1 cellular context compared by ENCODE assay signal in the genomic region with DNA sequence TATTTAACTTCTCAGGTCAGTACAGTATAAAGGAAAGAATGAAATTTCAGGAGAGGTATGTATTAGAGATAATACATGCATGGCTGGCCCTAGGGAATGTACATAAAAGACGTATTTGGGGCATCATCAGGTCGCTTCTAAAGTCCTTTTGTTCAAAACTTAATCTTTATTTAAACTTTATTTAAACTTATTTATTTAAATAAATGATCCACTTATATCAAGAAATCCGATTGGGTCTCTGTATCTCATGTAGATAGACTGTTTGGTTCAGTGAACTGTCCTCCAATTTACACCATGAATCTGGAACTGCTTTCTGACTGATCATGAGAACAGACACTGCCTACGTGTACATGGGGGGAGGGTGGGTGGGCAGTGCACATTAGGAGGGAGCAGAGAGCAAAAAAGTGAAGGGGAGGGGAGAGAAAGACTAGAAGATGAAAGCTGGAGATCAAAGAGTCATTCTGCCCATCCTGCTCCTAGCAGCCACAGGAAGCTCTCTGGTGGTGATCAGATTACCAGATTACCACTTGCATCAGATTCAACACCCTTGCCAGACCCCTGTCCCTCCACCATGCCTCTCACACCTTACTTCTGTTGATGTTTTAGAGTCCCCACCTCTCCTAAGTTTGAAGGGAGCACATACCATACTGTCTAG.
TF ChIP-seq lines count a peak whose summit lies in the region.

No MANE protein-coding gene starts in this region.

TF ChIP-seq in HepG2, 621 proteins besides CTCF, POLR2A, EP300 and RAD21 (continued from another document):
- TF ChIP-seq, protein P1, sequence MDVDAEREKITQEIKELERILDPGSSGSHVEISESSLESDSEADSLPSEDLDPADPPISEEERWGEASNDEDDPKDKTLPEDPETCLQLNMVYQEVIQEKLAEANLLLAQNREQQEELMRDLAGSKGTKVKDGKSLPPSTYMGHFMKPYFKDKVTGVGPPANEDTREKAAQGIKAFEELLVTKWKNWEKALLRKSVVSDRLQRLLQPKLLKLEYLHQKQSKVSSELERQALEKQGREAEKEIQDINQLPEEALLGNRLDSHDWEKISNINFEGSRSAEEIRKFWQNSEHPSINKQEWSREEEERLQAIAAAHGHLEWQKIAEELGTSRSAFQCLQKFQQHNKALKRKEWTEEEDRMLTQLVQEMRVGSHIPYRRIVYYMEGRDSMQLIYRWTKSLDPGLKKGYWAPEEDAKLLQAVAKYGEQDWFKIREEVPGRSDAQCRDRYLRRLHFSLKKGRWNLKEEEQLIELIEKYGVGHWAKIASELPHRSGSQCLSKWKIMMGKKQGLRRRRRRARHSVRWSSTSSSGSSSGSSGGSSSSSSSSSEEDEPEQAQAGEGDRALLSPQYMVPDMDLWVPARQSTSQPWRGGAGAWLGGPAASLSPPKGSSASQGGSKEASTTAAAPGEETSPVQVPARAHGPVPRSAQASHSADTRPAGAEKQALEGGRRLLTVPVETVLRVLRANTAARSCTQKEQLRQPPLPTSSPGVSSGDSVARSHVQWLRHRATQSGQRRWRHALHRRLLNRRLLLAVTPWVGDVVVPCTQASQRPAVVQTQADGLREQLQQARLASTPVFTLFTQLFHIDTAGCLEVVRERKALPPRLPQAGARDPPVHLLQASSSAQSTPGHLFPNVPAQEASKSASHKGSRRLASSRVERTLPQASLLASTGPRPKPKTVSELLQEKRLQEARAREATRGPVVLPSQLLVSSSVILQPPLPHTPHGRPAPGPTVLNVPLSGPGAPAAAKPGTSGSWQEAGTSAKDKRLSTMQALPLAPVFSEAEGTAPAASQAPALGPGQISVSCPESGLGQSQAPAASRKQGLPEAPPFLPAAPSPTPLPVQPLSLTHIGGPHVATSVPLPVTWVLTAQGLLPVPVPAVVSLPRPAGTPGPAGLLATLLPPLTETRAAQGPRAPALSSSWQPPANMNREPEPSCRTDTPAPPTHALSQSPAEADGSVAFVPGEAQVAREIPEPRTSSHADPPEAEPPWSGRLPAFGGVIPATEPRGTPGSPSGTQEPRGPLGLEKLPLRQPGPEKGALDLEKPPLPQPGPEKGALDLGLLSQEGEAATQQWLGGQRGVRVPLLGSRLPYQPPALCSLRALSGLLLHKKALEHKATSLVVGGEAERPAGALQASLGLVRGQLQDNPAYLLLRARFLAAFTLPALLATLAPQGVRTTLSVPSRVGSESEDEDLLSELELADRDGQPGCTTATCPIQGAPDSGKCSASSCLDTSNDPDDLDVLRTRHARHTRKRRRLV (CRISPR knock-in tag; IDR thresholded peaks at IDR 0.05) = no peak
- TF ChIP-seq FOXJ3 (CRISPR knock-in tag; IDR thresholded peaks at IDR 0.05; ENCODE audit: borderline replicate concordance) (no peak), IRF2 (CRISPR knock-in tag; IDR thresholded peaks at IDR 0.05) (peak; percentile 82), TEAD3 (CRISPR knock-in tag; optimal IDR thresholded peaks at IDR 0.05; ENCODE audit: borderline replicate concordance) (peak; percentile 80), ZNF672 (CRISPR knock-in tag; IDR thresholded peaks at IDR 0.05) (no peak), PCBP2 (optimal IDR thresholded peaks at IDR 0.05; ENCODE audit: low read depth, low read length, poor library complexity, severe bottlenecking) (no peak), SYNCRIP (IDR thresholded peaks at IDR 0.05; ENCODE audit: insufficient read depth, low read depth, low read length) (no peak), ETV6 (CRISPR knock-in tag; conservative IDR thresholded peaks at IDR 0.05) (no peak), PBX2 (CRISPR knock-in tag; IDR thresholded peaks at IDR 0.05) (no peak), ZNF496 (CRISPR knock-in tag; IDR thresholded peaks at IDR 0.05; ENCODE audit: insufficient replicate concordance) (no peak), ZNF800 (CRISPR knock-in tag; IDR thresholded peaks at IDR 0.05) (no peak), MBNL3 (CRISPR knock-in tag; conservative IDR thresholded peaks at IDR 0.05) (no peak), RARA (CRISPR knock-in tag; IDR thresholded peaks at IDR 0.05) (peak; percentile 76), REXO4 (CRISPR knock-in tag; IDR thresholded peaks at IDR 0.05; ENCODE audit: borderline replicate concordance) (no peak), ZBTB8A (CRISPR knock-in tag; IDR thresholded peaks at IDR 0.05; ENCODE audit: borderline replicate concordance, low read depth) (no peak), ZNF331 (CRISPR knock-in tag; IDR thresholded peaks at IDR 0.05) (peak; percentile 53; the same call in 1 of the 2 replicates), GFI1 (CRISPR knock-in tag; IDR thresholded peaks at IDR 0.05; ENCODE audit: borderline replicate concordance) (0 out of 2 replicates have a peak, but pooled peaks have one; percentile 72), AKAP8 (CRISPR knock-in tag; IDR thresholded peaks at IDR 0.05) (no peak), BCL6 (CRISPR knock-in tag; IDR thresholded peaks at IDR 0.05) (peak; percentile 59; the same call in 1 of the 2 replicates), TAF1 (CRISPR knock-in tag; IDR thresholded peaks at IDR 0.05) (no peak), IKZF4 (CRISPR knock-in tag; IDR thresholded peaks at IDR 0.05; ENCODE audit: borderline replicate concordance, low read depth, not compliant biosample characterization) (no peak), FOXA3 (CRISPR knock-in tag; IDR thresholded peaks at IDR 0.05) (peak; percentile 85), NR1H2 (CRISPR knock-in tag; IDR thresholded peaks at IDR 0.05; ENCODE audit: borderline replicate concordance, low read depth) (no peak), HOXA5 (CRISPR knock-in tag; IDR thresholded peaks at IDR 0.05) (no peak)
- TF ChIP-seq, protein P2, sequence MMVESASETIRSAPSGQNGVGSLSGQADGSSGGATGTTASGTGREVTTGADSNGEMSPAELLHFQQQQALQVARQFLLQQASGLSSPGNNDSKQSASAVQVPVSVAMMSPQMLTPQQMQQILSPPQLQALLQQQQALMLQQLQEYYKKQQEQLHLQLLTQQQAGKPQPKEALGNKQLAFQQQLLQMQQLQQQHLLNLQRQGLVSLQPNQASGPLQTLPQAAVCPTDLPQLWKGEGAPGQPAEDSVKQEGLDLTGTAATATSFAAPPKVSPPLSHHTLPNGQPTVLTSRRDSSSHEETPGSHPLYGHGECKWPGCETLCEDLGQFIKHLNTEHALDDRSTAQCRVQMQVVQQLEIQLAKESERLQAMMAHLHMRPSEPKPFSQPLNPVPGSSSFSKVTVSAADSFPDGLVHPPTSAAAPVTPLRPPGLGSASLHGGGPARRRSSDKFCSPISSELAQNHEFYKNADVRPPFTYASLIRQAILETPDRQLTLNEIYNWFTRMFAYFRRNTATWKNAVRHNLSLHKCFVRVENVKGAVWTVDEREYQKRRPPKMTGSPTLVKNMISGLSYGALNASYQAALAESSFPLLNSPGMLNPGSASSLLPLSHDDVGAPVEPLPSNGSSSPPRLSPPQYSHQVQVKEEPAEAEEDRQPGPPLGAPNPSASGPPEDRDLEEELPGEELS (CRISPR knock-in tag; IDR thresholded peaks at IDR 0.05) = peak; percentile 89
- TF ChIP-seq, protein P3, sequence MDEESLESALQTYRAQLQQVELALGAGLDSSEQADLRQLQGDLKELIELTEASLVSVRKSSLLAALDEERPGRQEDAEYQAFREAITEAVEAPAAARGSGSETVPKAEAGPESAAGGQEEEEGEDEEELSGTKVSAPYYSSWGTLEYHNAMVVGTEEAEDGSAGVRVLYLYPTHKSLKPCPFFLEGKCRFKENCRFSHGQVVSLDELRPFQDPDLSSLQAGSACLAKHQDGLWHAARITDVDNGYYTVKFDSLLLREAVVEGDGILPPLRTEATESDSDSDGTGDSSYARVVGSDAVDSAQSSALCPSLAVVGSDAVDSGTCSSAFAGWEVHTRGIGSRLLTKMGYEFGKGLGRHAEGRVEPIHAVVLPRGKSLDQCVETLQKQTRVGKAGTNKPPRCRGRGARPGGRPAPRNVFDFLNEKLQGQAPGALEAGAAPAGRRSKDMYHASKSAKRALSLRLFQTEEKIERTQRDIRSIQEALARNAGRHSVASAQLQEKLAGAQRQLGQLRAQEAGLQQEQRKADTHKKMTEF (CRISPR knock-in tag; IDR thresholded peaks at IDR 0.05) = peak; percentile 70
